In the genomic region with DNA sequence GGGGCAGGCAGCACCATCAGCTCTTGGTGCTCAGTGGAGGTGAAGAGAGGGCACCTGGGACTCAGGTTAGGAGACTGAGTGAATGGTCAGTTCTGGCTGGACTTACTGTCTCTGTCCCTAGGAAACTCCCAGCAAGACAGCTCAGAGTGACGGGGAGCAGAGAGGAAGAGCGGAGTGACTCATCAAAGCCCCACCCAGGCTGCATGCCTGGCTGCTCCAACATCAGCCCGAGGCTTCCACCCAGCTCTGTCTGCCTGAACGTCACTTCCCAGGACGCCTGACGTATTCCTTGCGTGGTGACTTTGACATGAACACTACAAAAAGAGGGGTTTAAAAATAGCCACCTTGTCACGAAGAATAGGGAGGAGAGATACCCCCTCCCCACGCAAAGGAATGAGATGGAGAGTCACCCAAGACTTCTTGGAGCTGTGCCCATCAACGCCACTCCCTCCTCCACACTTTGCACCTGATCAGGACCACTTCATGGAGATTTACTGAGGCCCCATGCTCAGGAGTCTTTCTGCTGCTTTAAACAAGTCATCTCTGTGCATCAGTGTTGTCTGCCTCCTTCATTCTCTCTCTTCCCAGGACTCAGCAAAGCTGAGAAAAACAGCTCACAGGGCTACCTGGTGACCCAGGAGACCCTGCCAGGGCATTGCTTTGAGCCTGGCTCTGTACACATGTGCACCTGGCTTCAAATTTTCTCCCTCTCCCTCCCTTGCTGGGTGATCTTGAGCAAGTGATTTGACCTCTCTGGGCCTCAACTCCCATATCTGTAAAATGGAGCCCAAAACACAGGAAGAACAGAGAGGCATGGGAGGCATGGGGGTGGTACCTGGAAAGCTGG, we compare ENCODE assay signal across 8 cellular contexts.
DNase-seq lines count a peak whose midpoint lies in the region; ATAC-seq lines count a peak whose summit lies in the region.

No MANE protein-coding gene starts in this region.

- intact Hi-C loops in Right ventricle myocardium inferior (cut with DNase I), result no loop called here
- intact Hi-C loops in sciatic nerve (cut with DNase I), result no loop called here

- DNase-seq in ELR (ENCODE audit: low read depth), result peak; percentile 96
- DNase-seq in T1000 (lab: John Stamatoyannopoulos, UW), result peak; percentile 70
- DNase-seq in Right ventricle myocardium inferior (ENCODE audit: missing footprints), result peak; percentile 85
- no peak for DNase-seq in sciatic nerve (ENCODE audit: low spot score)
- no peak for DNase-seq in cerebellum (ENCODE audit: low spot score)

- peak; percentile 94 for ATAC-seq in Right ventricle myocardium inferior
- ATAC-seq in sciatic nerve, result peak; percentile 94
- ATAC-seq in HG03378 (IDR thresholded peaks at IDR 0.05; ENCODE audit: unreplicated experiment), result no peak
- no peak for ATAC-seq in GM21737 (IDR thresholded peaks at IDR 0.05; ENCODE audit: unreplicated experiment)
- ATAC-seq in GM18870 (IDR thresholded peaks at IDR 0.05; ENCODE audit: unreplicated experiment), result no peak

Comparison
In these comparisons a context has a peak if more than half of its experiments do, and no peak if none do; other contexts are left out.
1. DNase-seq: peak in ELR (single experiment), T1000 (single experiment) and Right ventricle myocardium inferior (single experiment); none in sciatic nerve (single experiment) and cerebellum (single experiment).
2. ATAC-seq: peak in Right ventricle myocardium inferior (single experiment) and sciatic nerve (single experiment); none in HG03378 (single experiment), GM21737 (single experiment) and GM18870 (single experiment).